In genomic region chr15:36914962-36915808, GRCh38 we compare ENCODE assay signal across 20 cellular contexts.
A peak's percentile ranks its signal among the peaks of the same experiment; 100 is the strongest.
DNase-seq lines count a peak whose midpoint lies in the region; ATAC-seq, FAIRE-seq and TF ChIP-seq lines count a peak whose summit lies in the region.
"Had no signal": no experiment of that assay in that cellular context is flagged by ENCODE, and none has a peak within 500 bp of the region (broad histone marks: within the 10 kb centered on the region; RNA-seq: fewer than 3 reads in every experiment).

No MANE protein-coding gene starts in this region.

- H3K36me3 ChIP-seq in small intestine (ENCODE audit: control insufficient read depth in 2 of 2, insufficient read depth in 2 of 2, low read length in 2 of 2) (no peaks in the 10 kb centered on the region), vagina (no peaks in the 10 kb centered on the region)
- H3K36me3 ChIP-seq: left lung had no signal

- no peak overlapping the region for H3K4me3 Mint-ChIP-seq in activated naive CD4-positive, alpha-beta T cell treated with anti-CD3 and anti-CD28 coated beads for 36 hours
- H3K4me3 Mint-ChIP-seq: activated naive CD8-positive, alpha-beta T cell; natural killer cell; stimulated activated naive CD8-positive, alpha-beta T cell treated with anti-CD3 and anti-CD28 coated beads, Interleukin-15, Interleukin-2, amounts not matched to agents 100 ng/mL and 50 ng/mL, for 24 hours; T-helper 1 cell treated with Interleukin-12 subunit alpha and Interleukin-12 subunit beta and Interleukin-4 antibody, amounts not matched to agents 30 μg/mL and 1 μg/mL, for 36 hours had no signal

- no peak for FAIRE-seq in small intestine (lab: Jason Lieb, UNC)
- FAIRE-seq: H1 had no signal

- H3K4me1 ChIP-seq in small intestine (ENCODE audit: control insufficient read depth in 2 of 2, insufficient read depth in 1 of 2, low read depth in 1 of 2, low read length in 1 of 2) (peaks cover 6 to 9% of the 10 kb centered on the region in 2 donors), vagina (peaks cover 10% of the 10 kb centered on the region)
- H3K4me1 ChIP-seq: left lung had no signal

- DNase-seq in NCI-H1417 (lab: John Stamatoyannopoulos, UW) (peak; percentile 41 to 93 (median 67)), amniotic epithelial cell (ENCODE audit: low read depth) (peak; percentile 97), left ventricle myocardium superior (no peak), small intestine (peak; percentile 35), NCI-H1436 treated with DMSO at 0.1 percent for 48 hours (lab: John Stamatoyannopoulos, UW) (no peak), vagina (ENCODE audit: extremely low spot score in 2 of 2) (no peak)
- DNase-seq in activated naive CD4-positive, alpha-beta T cell treated with anti-CD3 and anti-CD28 coated beads for 36 hours: no peak
- DNase-seq in activated effector memory CD4-positive, alpha-beta T cell treated with anti-CD3 and anti-CD28 coated beads, Interleukin-2, amount 50 U/mL, for 16 hours: no peak
- DNase-seq: activated CD8-positive, alpha-beta memory T cell treated with anti-CD3 and anti-CD28 coated beads, Interleukin-2, amount 50 U/mL, for 4 hours; DMS 273 treated with DMSO at 0.1 percent for 48 hours; erythroblast; left lung; natural killer cell; NCI-H1048; NCI-H774; RPMI8226 had no signal

- intact Hi-C loops in left ventricle myocardium superior (cut with micrococcal nuclease) (no loop called here), vagina (cut with DNase I) (no loop called here)
- intact Hi-C loops in activated naive CD4-positive, alpha-beta T cell treated with anti-CD3 and anti-CD28 coated beads for 36 hours (cut with micrococcal nuclease): no loop called here

- H3K27me3 ChIP-seq in small intestine (ENCODE audit: control insufficient read depth in 2 of 2, insufficient read depth in 2 of 2, low read length in 2 of 2): no peaks in the 10 kb centered on the region
- H3K27me3 ChIP-seq in vagina: no peaks in the 10 kb centered on the region
- H3K27me3 ChIP-seq: left lung had no signal

- H3K27me3 Mint-ChIP-seq in activated naive CD4-positive, alpha-beta T cell treated with anti-CD3 and anti-CD28 coated beads for 36 hours (ENCODE audit: low read depth): peaks cover 3% of the 10 kb centered on the region
- H3K27me3 Mint-ChIP-seq: stimulated activated naive CD8-positive, alpha-beta T cell treated with anti-CD3 and anti-CD28 coated beads, Interleukin-15, Interleukin-2, amounts not matched to agents 100 ng/mL and 50 ng/mL, for 24 hours had no signal

- H3K27ac Mint-ChIP-seq in activated naive CD4-positive, alpha-beta T cell treated with anti-CD3 and anti-CD28 coated beads for 36 hours: no peak overlapping the region
- H3K27ac Mint-ChIP-seq: activated naive CD8-positive, alpha-beta T cell; natural killer cell; stimulated activated naive CD8-positive, alpha-beta T cell treated with anti-CD3 and anti-CD28 coated beads, Interleukin-15, Interleukin-2, amounts not matched to agents 100 ng/mL and 50 ng/mL, for 24 hours; T-helper 1 cell treated with Interleukin-12 subunit alpha and Interleukin-12 subunit beta and Interleukin-4 antibody, amounts not matched to agents 30 μg/mL and 1 μg/mL, for 36 hours had no signal

- WGBS in small intestine, 3 donors: 43 to 47% (median 45%) methylated on average over 3 of the region's 3 CpGs

- CTCF ChIA-PET in activated naive CD4-positive, alpha-beta T cell treated with anti-CD3 and anti-CD28 coated beads for 36 hours (lab: Charles Lee): no interaction called here

- peak; percentile 86 for ATAC-seq in left ventricle myocardium superior
- ATAC-seq: left lung, natural killer cell had no signal

- H3K9me3 ChIP-seq in small intestine (ENCODE audit: control insufficient read depth, low read depth) (no peaks in the 10 kb centered on the region), vagina (no peaks in the 10 kb centered on the region)
- H3K9me3 ChIP-seq: left lung had no signal

- H3K9me3 Mint-ChIP-seq in activated naive CD4-positive, alpha-beta T cell treated with anti-CD3 and anti-CD28 coated beads for 36 hours: no peaks in the 10 kb centered on the region
- H3K9me3 Mint-ChIP-seq: stimulated activated naive CD8-positive, alpha-beta T cell treated with anti-CD3 and anti-CD28 coated beads, Interleukin-15, Interleukin-2, amounts not matched to agents 100 ng/mL and 50 ng/mL, for 24 hours; T-helper 1 cell treated with Interleukin-12 subunit alpha and Interleukin-12 subunit beta and Interleukin-4 antibody, amounts not matched to agents 30 μg/mL and 1 μg/mL, for 36 hours had no signal

- peak overlapping the region in 1 of 2 donors; percentile 24 for H3K27ac ChIP-seq in small intestine (ENCODE audit: low read depth in 1 of 2, low read length in 1 of 2)
- no peak overlapping the region for H3K27ac ChIP-seq in vagina

- H3K36me3 Mint-ChIP-seq in activated naive CD4-positive, alpha-beta T cell treated with anti-CD3 and anti-CD28 coated beads for 36 hours (ENCODE audit: low read depth): no peaks in the 10 kb centered on the region
- H3K36me3 Mint-ChIP-seq: activated naive CD8-positive, alpha-beta T cell; natural killer cell had no signal

- no peak overlapping the region for H3K4me3 ChIP-seq in small intestine (ENCODE audit: low read depth in 1 of 2, low read length in 2 of 2)
- no peak overlapping the region for H3K4me3 ChIP-seq in vagina
- H3K4me3 ChIP-seq: left lung had no signal

- TF ChIP-seq CTCF in vagina (IDR thresholded peaks at IDR 0.05): no peak

- no peak for TF ChIP-seq POLR2A in vagina (IDR thresholded peaks at IDR 0.05)

- H3K4me1 Mint-ChIP-seq in activated naive CD4-positive, alpha-beta T cell treated with anti-CD3 and anti-CD28 coated beads for 36 hours (ENCODE audit: low read depth): no peaks in the 10 kb centered on the region
- H3K4me1 Mint-ChIP-seq: natural killer cell had no signal

Comparison
In these comparisons a context has a peak if more than half of its experiments do, and no peak if none do; other contexts are left out.
1. DNase-seq: peak in NCI-H1417 (3 of 3), amniotic epithelial cell (single experiment) and small intestine (single experiment); none in left ventricle myocardium superior (single experiment), activated naive CD4-positive, alpha-beta T cell treated with anti-CD3 and anti-CD28 coated beads for 36 hours (single experiment), NCI-H1436 treated with DMSO at 0.1 percent for 48 hours (single experiment), vagina (0 of 2) and activated effector memory CD4-positive, alpha-beta T cell treated with anti-CD3 and anti-CD28 coated beads, Interleukin-2, amount 50 U/mL, for 16 hours (single experiment).